ENCODE assay signal across 7 cellular contexts in genomic region chr1:41662061-41662655, GRCh38.
A peak's percentile ranks its signal among the peaks of the same experiment; 100 is the strongest.
DNase-seq lines count a peak whose midpoint lies in the region; ATAC-seq and TF ChIP-seq lines count a peak whose summit lies in the region.

No MANE protein-coding gene starts in this region.

- H3K36me3 ChIP-seq in muscle layer of colon (ENCODE audit: insufficient read depth, low read length) = no peaks in the 10 kb centered on the region

- peak; percentile 7 for DNase-seq in NCI-H460 (ENCODE audit: extremely low read depth, low read depth)
- peak; percentile 49 for DNase-seq in activated CD8-positive, alpha-beta memory T cell treated with anti-CD3 and anti-CD28 coated beads, Interleukin-2, amount 50 U/mL, for 1 hour (ENCODE audit: extremely low read depth)
- DNase-seq in epidermal melanocyte (ENCODE audit: insufficient read length, low spot score) = peak; percentile 88
- peak; percentile 55 to 71 for DNase-seq in stimulated activated CD8-positive, alpha-beta memory T cell treated with anti-CD3 and anti-CD28 coated beads, Interleukin-7, amount 100 ng/mL, for 48 hours (ENCODE audit: extremely low read depth in 1 of 2, low read depth in 1 of 2)

- peak overlapping the region; percentile 53 to 65 for H3K4me3 ChIP-seq in muscle layer of colon (ENCODE audit: low read depth in 1 of 2, low read length in 2 of 2)

- ATAC-seq in HG02588 (IDR thresholded peaks at IDR 0.05; ENCODE audit: unreplicated experiment) = peak; percentile 62

- peak; percentile 57 for TF ChIP-seq POLR2A in GM15510 (IDR thresholded peaks at IDR 0.05; ENCODE audit: borderline replicate concordance, extremely low read depth, insufficient read length)

- no peaks in the 10 kb centered on the region for H3K27me3 ChIP-seq in muscle layer of colon (ENCODE audit: control insufficient read depth in 1 of 2, insufficient read depth in 2 of 2, low read length in 2 of 2)

- peaks cover 5% of the 10 kb centered on the region for H3K4me1 ChIP-seq in muscle layer of colon (ENCODE audit: insufficient read depth, low read length)

- H3K9ac ChIP-seq in muscle layer of colon (ENCODE audit: low read length) = no peak overlapping the region

- no peaks in the 10 kb centered on the region for H3K9me3 ChIP-seq in muscle layer of colon (ENCODE audit: low read length)

- peak overlapping the region; percentile 64 for H3K27ac ChIP-seq in muscle layer of colon (ENCODE audit: low read depth, low read length)

Comparison
In these comparisons a context has a peak if more than half of its experiments do, and no peak if none do; other contexts are left out.
1. Peak in every context shown above with its lines: DNase-seq, ATAC-seq, H3K4me3 ChIP-seq and H3K27ac ChIP-seq.
2. DNase-seq: peak in every context shown above with its lines; median percentile 88 in epidermal melanocyte; 63 in stimulated activated CD8-positive, alpha-beta memory T cell treated with anti-CD3 and anti-CD28 coated beads, Interleukin-7, amount 100 ng/mL, for 48 hours; 49 in activated CD8-positive, alpha-beta memory T cell treated with anti-CD3 and anti-CD28 coated beads, Interleukin-2, amount 50 U/mL, for 1 hour; 7 in NCI-H460.